8 cellular contexts compared by ENCODE assay signal in genomic region chr10:79084012-79084971, GRCh38. TPM values are rescaled to one million over a fixed set of nuclear protein-coding genes. Genes with fewer than 3 reads are reported as not detected.
A peak's percentile ranks its signal among the peaks of the same experiment; 100 is the strongest.
DNase-seq lines count a peak whose midpoint lies in the region; ATAC-seq lines count a peak whose summit lies in the region.

No MANE protein-coding gene starts in this region.

- no peak overlapping the region for H3K9ac ChIP-seq in trophoblast cell (ENCODE audit: low read length)

- no peak overlapping the region for H2AFZ ChIP-seq in trophoblast cell (ENCODE audit: insufficient read depth, low read length, poor library complexity)

- H3K9me3 ChIP-seq in KOPT-K1 (ENCODE audit: insufficient read depth, low read length, poor library complexity, severe bottlenecking) (no peaks in the 10 kb centered on the region), trophoblast cell (ENCODE audit: insufficient read depth, low read depth, low read length) (no peaks in the 10 kb centered on the region)

- H3K4me2 ChIP-seq in trophoblast cell (ENCODE audit: low read length) = no peak overlapping the region

- H3K27me3 ChIP-seq in trophoblast cell (ENCODE audit: insufficient read depth, low read length) = no peaks in the 10 kb centered on the region

- no peak overlapping the region for H3K23ac ChIP-seq in trophoblast cell (ENCODE audit: low read length)

- no peak overlapping the region for H3K4me3 Mint-ChIP-seq in activated T-helper 1 cell treated with anti-CD3 and anti-CD28 coated beads, Interleukin-12 subunit alpha, Interleukin-12 subunit beta, Interleukin-2, Interleukin-4 antibody, amounts not matched to agents 30 ng/mL and 10 ng/mL and 1 ng/mL, durations not matched to agents 14 hours and 24 hours and 36 hours

- no peak overlapping the region for H2BK120ac ChIP-seq in trophoblast cell (ENCODE audit: insufficient read depth, low read length, poor library complexity)

- H3K9me3 Mint-ChIP-seq in activated T-helper 1 cell treated with anti-CD3 and anti-CD28 coated beads, Interleukin-12 subunit alpha, Interleukin-12 subunit beta, Interleukin-2, Interleukin-4 antibody, amounts not matched to agents 30 ng/mL and 10 ng/mL and 1 ng/mL, durations not matched to agents 14 hours and 24 hours and 36 hours = no peaks in the 10 kb centered on the region

- no peak overlapping the region for H2AK5ac ChIP-seq in trophoblast cell (ENCODE audit: low read length)

- peaks cover 64% of the 10 kb centered on the region for H3K79me2 ChIP-seq in trophoblast cell (ENCODE audit: control insufficient read depth, insufficient read depth, low read length, poor library complexity)

- H3K4me1 ChIP-seq in trophoblast cell (ENCODE audit: control insufficient read depth in 1 of 2, insufficient read depth in 2 of 2, low read length in 2 of 2) = peaks cover 48 to 53% of the 10 kb centered on the region in 2 experiments

- no peak overlapping the region for H3K4me3 ChIP-seq in trophoblast cell (ENCODE audit: low read depth, low read length)

- peaks cover 2% of the 10 kb centered on the region for H3K27me3 Mint-ChIP-seq in activated T-helper 1 cell treated with anti-CD3 and anti-CD28 coated beads, Interleukin-12 subunit alpha, Interleukin-12 subunit beta, Interleukin-2, Interleukin-4 antibody, amounts not matched to agents 30 ng/mL and 10 ng/mL and 1 ng/mL, durations not matched to agents 14 hours and 24 hours and 36 hours (ENCODE audit: insufficient read depth)

- no peak overlapping the region for H2BK5ac ChIP-seq in trophoblast cell (ENCODE audit: low read depth, low read length, poor library complexity)

- no peak overlapping the region for H4K8ac ChIP-seq in trophoblast cell (ENCODE audit: low read depth, low read length)

- no peak overlapping the region for H3K14ac ChIP-seq in trophoblast cell (ENCODE audit: low read length)

- no peak overlapping the region for H2BK12ac ChIP-seq in trophoblast cell (ENCODE audit: low read length)

- H4K12ac ChIP-seq in trophoblast cell (ENCODE audit: low read depth, low read length) = no peak overlapping the region

- H3K4me1 Mint-ChIP-seq in activated T-helper 1 cell treated with anti-CD3 and anti-CD28 coated beads, Interleukin-12 subunit alpha, Interleukin-12 subunit beta, Interleukin-2, Interleukin-4 antibody, amounts not matched to agents 30 ng/mL and 10 ng/mL and 1 ng/mL, durations not matched to agents 14 hours and 24 hours and 36 hours (ENCODE audit: low read depth) = peaks cover 31% of the 10 kb centered on the region

- intact Hi-C loops in activated T-helper 1 cell treated with anti-CD3 and anti-CD28 coated beads, Interleukin-12 subunit alpha, Interleukin-12 subunit beta, Interleukin-2, Interleukin-4 antibody, amounts not matched to agents 30 ng/mL and 10 ng/mL and 1 ng/mL, durations not matched to agents 14 hours and 24 hours and 36 hours (cut with micrococcal nuclease) = no loop called here
- intact Hi-C loops in head of caudate nucleus (cut with DNase I) = no loop called here

- H3K18ac ChIP-seq in trophoblast cell (ENCODE audit: low read length) = no peak overlapping the region

- H3K79me1 ChIP-seq in trophoblast cell (ENCODE audit: low read length) = peaks cover 24% of the 10 kb centered on the region

- DNase-seq in EL (peak; percentile 85), head of caudate nucleus (peak in 41 of 42 donors; percentile 39 to 89 (median 65)), trophoblast cell (peak in 1 of 2 donors; percentile 51), GOT3 (lab: John Stamatoyannopoulos, UW) (no peak), NCI-H774 (lab: John Stamatoyannopoulos, UW) (no peak)
- DNase-seq in activated T-helper 1 cell treated with anti-CD3 and anti-CD28 coated beads, Interleukin-12 subunit alpha, Interleukin-12 subunit beta, Interleukin-2, Interleukin-4 antibody, amounts not matched to agents 30 ng/mL and 10 ng/mL and 1 ng/mL, durations not matched to agents 14 hours and 24 hours and 36 hours (ENCODE audit: low spot score) = no peak

- H3K27ac Mint-ChIP-seq in activated T-helper 1 cell treated with anti-CD3 and anti-CD28 coated beads, Interleukin-12 subunit alpha, Interleukin-12 subunit beta, Interleukin-2, Interleukin-4 antibody, amounts not matched to agents 30 ng/mL and 10 ng/mL and 1 ng/mL, durations not matched to agents 14 hours and 24 hours and 36 hours = peak overlapping the region; percentile 38

- H3K4ac ChIP-seq in trophoblast cell (ENCODE audit: low read depth, low read length) = peak overlapping the region; percentile 56

- H4K91ac ChIP-seq in trophoblast cell (ENCODE audit: low read depth, low read length) = no peak overlapping the region

- H3K36me3 ChIP-seq in KOPT-K1 (ENCODE audit: insufficient read depth, low read length) (0 out of 2 replicates have a peak, but pooled peaks cover 6% of the 10 kb centered on the region), trophoblast cell (ENCODE audit: control insufficient read depth in 1 of 2, insufficient read depth in 2 of 2, low read length in 2 of 2) (peaks cover 14 to 20% of the 10 kb centered on the region in 2 experiments)

- ATAC-seq in HG02623 (IDR thresholded peaks at IDR 0.05; ENCODE audit: unreplicated experiment) = no peak

- H3K27ac ChIP-seq in KOPT-K1 (ENCODE audit: low read depth, low read length, poor library complexity, severe bottlenecking) (peak overlapping the region; percentile 25), trophoblast cell (ENCODE audit: low read depth, low read length) (no peak overlapping the region)

- WGBS in trophoblast cell (ENCODE audit: extremely low coverage, insufficient coverage, insufficient read length) = no CpG with 5 or more reads among the region's 9 CpGs

- H3K36me3 Mint-ChIP-seq in activated T-helper 1 cell treated with anti-CD3 and anti-CD28 coated beads, Interleukin-12 subunit alpha, Interleukin-12 subunit beta, Interleukin-2, Interleukin-4 antibody, amounts not matched to agents 30 ng/mL and 10 ng/mL and 1 ng/mL, durations not matched to agents 14 hours and 24 hours and 36 hours (ENCODE audit: low read depth) = peaks cover 2% of the 10 kb centered on the region

RNA-seq across cellular contexts. Expression of gene ZMIZ1, which starts 15.5 kb away (rescaled TPM):
- total RNA-seq in activated T-helper 1 cell treated with anti-CD3 and anti-CD28 coated beads, Interleukin-12 subunit alpha, Interleukin-12 subunit beta, Interleukin-2, Interleukin-4 antibody, amounts not matched to agents 30 ng/mL and 10 ng/mL and 1 ng/mL, durations not matched to agents 14 hours and 24 hours and 36 hours = 67.6 and 67.8 TPM in 2 replicates
- 52.4 and 54.3 TPM in 2 replicates for polyA plus RNA-seq in trophoblast cell (2013)

Comparison
In these comparisons a context has a peak if more than half of its experiments do, and no peak if none do; other contexts are left out.
1. DNase-seq: peak in EL (single experiment) and head of caudate nucleus (41 of 42); none in activated T-helper 1 cell treated with anti-CD3 and anti-CD28 coated beads, Interleukin-12 subunit alpha, Interleukin-12 subunit beta, Interleukin-2, Interleukin-4 antibody, amounts not matched to agents 30 ng/mL and 10 ng/mL and 1 ng/mL, durations not matched to agents 14 hours and 24 hours and 36 hours (single experiment), GOT3 (single experiment) and NCI-H774 (single experiment).